In genomic region chr3:127535901-127536817, GRCh38 we compare ENCODE assay signal across 1 cellular context.
TF ChIP-seq lines count a peak whose summit lies in the region.

No MANE protein-coding gene starts in this region.

TF ChIP-seq in H1, 55 proteins besides CTCF, POLR2A, EP300 and RAD21 (continued from another document):
- no peak for TF ChIP-seq CEBPB (IDR thresholded peaks at IDR 0.05; ENCODE audit: low read depth, low read length)
- TF ChIP-seq FOSL1 (IDR thresholded peaks at IDR 0.05; ENCODE audit: insufficient read depth, low read depth, low read length): no peak
- TF ChIP-seq CBX8 (IDR thresholded peaks at IDR 0.05; ENCODE audit: borderline replicate concordance, low read depth, low read length): no peak
- no peak for TF ChIP-seq ASH2L (IDR thresholded peaks at IDR 0.05; ENCODE audit: low read length)
- TF ChIP-seq SAP30 (IDR thresholded peaks at IDR 0.05; ENCODE audit: insufficient read depth, insufficient replicate concordance, low read length): no peak
